ENCODE assay signal across 15 cellular contexts in genomic region chr7:47496064-47496665, GRCh38.
DNase-seq lines count a peak whose midpoint lies in the region; ATAC-seq and TF ChIP-seq lines count a peak whose summit lies in the region.
"Had no signal": no experiment of that assay in that cellular context is flagged by ENCODE, and none has a peak within 500 bp of the region (broad histone marks: within the 10 kb centered on the region; RNA-seq: fewer than 3 reads in every experiment).

No MANE protein-coding gene starts in this region.

- peak overlapping the region; percentile 79 for H3K4me2 ChIP-seq in MM.1S (ENCODE audit: low read depth, low read length)

- no peak for ATAC-seq in activated CD4-positive, CD25-positive, alpha-beta regulatory T cell treated with anti-CD3 and anti-CD28 coated beads, Interleukin-2, amount 50 U/mL, for 24 hours
- no peak for ATAC-seq in HG03469 (IDR thresholded peaks at IDR 0.05; ENCODE audit: unreplicated experiment)
- ATAC-seq: mucosa of descending colon had no signal

- H3K9me3 ChIP-seq in Caco-2 (no peaks in the 10 kb centered on the region), MM.1S (replicated peaks; ENCODE audit: insufficient read depth, low read length) (no peaks in the 10 kb centered on the region)
- H3K9me3 ChIP-seq: mucosa of descending colon had no signal

- TF ChIP-seq CTCF in Caco-2 (IDR thresholded peaks at IDR 0.05; ENCODE audit: insufficient read depth in 1 of 2, low read depth in 1 of 2, low read length in 1 of 2, severe bottlenecking in 1 of 2, unreplicated experiment in 1 of 2): no peak
- no peak for TF ChIP-seq CTCF in MM.1S (IDR thresholded peaks at IDR 0.05; ENCODE audit: low read length)
- TF ChIP-seq CTCF in nephron (IDR thresholded peaks at IDR 0.05; ENCODE audit: unreplicated experiment in 3 of 3): no peak

- peaks cover 67% of the 10 kb centered on the region for H3K4me1 Mint-ChIP-seq in Caco-2 (ENCODE audit: low read depth, unreplicated experiment)
- H3K4me1 Mint-ChIP-seq in activated T-helper 1 cell treated with anti-CD3 and anti-CD28 coated beads, Interleukin-12 subunit alpha, Interleukin-12 subunit beta, Interleukin-2, Interleukin-4 antibody, amounts not matched to agents 30 ng/mL and 10 ng/mL and 1 ng/mL, durations not matched to agents 14 hours and 24 hours and 36 hours (ENCODE audit: low read depth): no peaks in the 10 kb centered on the region
- H3K4me1 Mint-ChIP-seq in nephron: peaks cover 96% of the 10 kb centered on the region

- H3K4me3 ChIP-seq in Caco-2 (ENCODE audit: low read depth, low read length): no peak overlapping the region
- no peak overlapping the region for H3K4me3 ChIP-seq in MM.1S (ENCODE audit: low read length)
- H3K4me3 ChIP-seq: mucosa of descending colon had no signal

- BruUV-seq in Caco-2 (replicated peaks; lab: Mats Ljungman, UMichigan): no TSS peak

- H3K27me3 Mint-ChIP-seq in Caco-2 (ENCODE audit: insufficient read depth, unreplicated experiment) (no peaks in the 10 kb centered on the region), nephron (ENCODE audit: low read depth) (no peaks in the 10 kb centered on the region)
- peaks cover 6% of the 10 kb centered on the region for H3K27me3 Mint-ChIP-seq in activated T-helper 1 cell treated with anti-CD3 and anti-CD28 coated beads, Interleukin-12 subunit alpha, Interleukin-12 subunit beta, Interleukin-2, Interleukin-4 antibody, amounts not matched to agents 30 ng/mL and 10 ng/mL and 1 ng/mL, durations not matched to agents 14 hours and 24 hours and 36 hours (ENCODE audit: insufficient read depth)

- DNase-seq in Caco-2: no peak
- no peak for DNase-seq in MM.1S
- DNase-seq in activated T-helper 1 cell treated with anti-CD3 and anti-CD28 coated beads, Interleukin-12 subunit alpha, Interleukin-12 subunit beta, Interleukin-2, Interleukin-4 antibody, amounts not matched to agents 30 ng/mL and 10 ng/mL and 1 ng/mL, durations not matched to agents 14 hours and 24 hours and 36 hours (ENCODE audit: low spot score): no peak
- DNase-seq in putamen (ENCODE audit: low spot score): no peak
- no peak for DNase-seq in retina
- DNase-seq: activated T-cell treated with anti-CD3 and anti-CD28 coated beads for 4 hours; cortex of kidney; mucosa of descending colon; NCI-H146; NCI-H774; stimulated activated CD4-positive, alpha-beta T cell treated with anti-CD3 and anti-CD28 coated beads, Interleukin-4, amount 100 ng/mL, for 4 hours; stimulated activated naive CD4-positive, alpha-beta T cell had no signal

- H3K4me3 Mint-ChIP-seq in Caco-2 (ENCODE audit: unreplicated experiment) (no peak overlapping the region), nephron (peak overlapping the region; percentile 30 to 66 (median 65))
- no peak overlapping the region for H3K4me3 Mint-ChIP-seq in activated T-helper 1 cell treated with anti-CD3 and anti-CD28 coated beads, Interleukin-12 subunit alpha, Interleukin-12 subunit beta, Interleukin-2, Interleukin-4 antibody, amounts not matched to agents 30 ng/mL and 10 ng/mL and 1 ng/mL, durations not matched to agents 14 hours and 24 hours and 36 hours

- H3K27me3 ChIP-seq in Caco-2 (replicated peaks; ENCODE audit: control insufficient read depth, insufficient read depth, low read length) (no peaks in the 10 kb centered on the region), MM.1S (replicated peaks; ENCODE audit: insufficient read depth, low read length) (no peaks in the 10 kb centered on the region)

- H3K79me2 ChIP-seq in MM.1S (ENCODE audit: low read length): peaks cover 64% of the 10 kb centered on the region

- H3K4me1 ChIP-seq in Caco-2 (peaks cover 33% of the 10 kb centered on the region), MM.1S (ENCODE audit: low read length) (peaks cover 54% of the 10 kb centered on the region)

- peak overlapping the region; percentile 98 for H3K27ac ChIP-seq in MM.1S (ENCODE audit: low read length)

- CTCF ChIA-PET in Caco-2 (lab: Charles Lee): no interaction called here

- no peak overlapping the region; the same call in 1 of the 2 replicates for H3K9ac ChIP-seq in MM.1S (ENCODE audit: low read length)

- intact Hi-C loops in Caco-2 (cut with micrococcal nuclease; ENCODE audit: unreplicated experiment): no loop called here
- intact Hi-C loops in activated T-helper 1 cell treated with anti-CD3 and anti-CD28 coated beads, Interleukin-12 subunit alpha, Interleukin-12 subunit beta, Interleukin-2, Interleukin-4 antibody, amounts not matched to agents 30 ng/mL and 10 ng/mL and 1 ng/mL, durations not matched to agents 14 hours and 24 hours and 36 hours (cut with micrococcal nuclease): no loop called here

- H3K36me3 ChIP-seq in Caco-2 (ENCODE audit: control insufficient read depth, insufficient read depth, low read length) (no peaks in the 10 kb centered on the region; the same call in 1 of the 2 replicates), MM.1S (replicated peaks; ENCODE audit: insufficient read depth, low read length) (no peaks in the 10 kb centered on the region)

- no peak overlapping the region for H2AFZ ChIP-seq in MM.1S (ENCODE audit: low read length)

- H4K20me1 ChIP-seq in MM.1S (ENCODE audit: insufficient read depth, low read length): no peaks in the 10 kb centered on the region

- H3K9me3 Mint-ChIP-seq in Caco-2 (ENCODE audit: unreplicated experiment) (no peaks in the 10 kb centered on the region), nephron (no peaks in the 10 kb centered on the region)
- no peaks in the 10 kb centered on the region for H3K9me3 Mint-ChIP-seq in activated T-helper 1 cell treated with anti-CD3 and anti-CD28 coated beads, Interleukin-12 subunit alpha, Interleukin-12 subunit beta, Interleukin-2, Interleukin-4 antibody, amounts not matched to agents 30 ng/mL and 10 ng/mL and 1 ng/mL, durations not matched to agents 14 hours and 24 hours and 36 hours

- peaks cover 46% of the 10 kb centered on the region for H3F3A ChIP-seq in MM.1S (ENCODE audit: insufficient read depth, low read length)

- POLR2A ChIA-PET in Caco-2 (lab: Charles Lee): no interaction called here

- peak overlapping the region; percentile 75 for H3K27ac Mint-ChIP-seq in Caco-2 (ENCODE audit: unreplicated experiment)
- peak overlapping the region; percentile 20 for H3K27ac Mint-ChIP-seq in activated T-helper 1 cell treated with anti-CD3 and anti-CD28 coated beads, Interleukin-12 subunit alpha, Interleukin-12 subunit beta, Interleukin-2, Interleukin-4 antibody, amounts not matched to agents 30 ng/mL and 10 ng/mL and 1 ng/mL, durations not matched to agents 14 hours and 24 hours and 36 hours
- peak overlapping the region; percentile 98 to 99 (median 98) for H3K27ac Mint-ChIP-seq in nephron

- H3K9me2 ChIP-seq in MM.1S (replicated peaks; ENCODE audit: insufficient read depth, low read length): no peaks in the 10 kb centered on the region

- H3K36me3 Mint-ChIP-seq in Caco-2 (ENCODE audit: insufficient read depth, unreplicated experiment) (peaks cover 97% of the 10 kb centered on the region), nephron (ENCODE audit: low read depth) (peaks cover 13% of the 10 kb centered on the region)
- H3K36me3 Mint-ChIP-seq in activated T-helper 1 cell treated with anti-CD3 and anti-CD28 coated beads, Interleukin-12 subunit alpha, Interleukin-12 subunit beta, Interleukin-2, Interleukin-4 antibody, amounts not matched to agents 30 ng/mL and 10 ng/mL and 1 ng/mL, durations not matched to agents 14 hours and 24 hours and 36 hours (ENCODE audit: low read depth): no peaks in the 10 kb centered on the region

Comparison
In these comparisons a context has a peak if more than half of its experiments do, and no peak if none do; other contexts are left out.
1. H3K27ac Mint-ChIP-seq: peak in every context shown above with its lines; median percentile 98 in nephron; 75 in Caco-2; 20 in activated T-helper 1 cell treated with anti-CD3 and anti-CD28 coated beads, Interleukin-12 subunit alpha, Interleukin-12 subunit beta, Interleukin-2, Interleukin-4 antibody, amounts not matched to agents 30 ng/mL and 10 ng/mL and 1 ng/mL, durations not matched to agents 14 hours and 24 hours and 36 hours.
2. H3K4me3 Mint-ChIP-seq: peak in nephron (3 of 3); none in Caco-2 (single experiment) and activated T-helper 1 cell treated with anti-CD3 and anti-CD28 coated beads, Interleukin-12 subunit alpha, Interleukin-12 subunit beta, Interleukin-2, Interleukin-4 antibody, amounts not matched to agents 30 ng/mL and 10 ng/mL and 1 ng/mL, durations not matched to agents 14 hours and 24 hours and 36 hours (single experiment).